In the genomic region with DNA sequence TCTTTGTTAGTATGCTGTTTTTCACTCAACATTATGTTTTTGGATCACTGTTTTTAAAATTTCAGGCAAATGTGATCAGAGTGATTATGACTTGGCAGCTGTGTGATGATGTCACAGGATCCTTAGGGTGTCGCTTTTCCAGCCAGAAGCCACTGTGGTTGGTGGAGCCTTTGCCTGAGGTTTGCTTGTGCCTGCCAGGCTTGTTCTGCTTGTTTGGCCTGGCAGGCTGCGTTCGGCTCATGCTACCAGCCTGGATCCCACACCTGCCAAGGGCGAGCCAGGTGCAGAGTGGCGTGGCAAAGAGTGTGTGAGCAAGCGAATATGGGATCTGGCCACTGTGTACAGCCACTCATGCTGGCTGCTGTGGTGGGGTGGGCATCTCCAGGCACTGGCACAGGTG, we compare ENCODE assay signal across 1 cellular context.
TF ChIP-seq lines count a peak whose summit lies in the region.

No MANE protein-coding gene starts in this region.

TF ChIP-seq in K562, 482 proteins besides CTCF, POLR2A, EP300 and RAD21:
- TF ChIP-seq, protein P1, sequence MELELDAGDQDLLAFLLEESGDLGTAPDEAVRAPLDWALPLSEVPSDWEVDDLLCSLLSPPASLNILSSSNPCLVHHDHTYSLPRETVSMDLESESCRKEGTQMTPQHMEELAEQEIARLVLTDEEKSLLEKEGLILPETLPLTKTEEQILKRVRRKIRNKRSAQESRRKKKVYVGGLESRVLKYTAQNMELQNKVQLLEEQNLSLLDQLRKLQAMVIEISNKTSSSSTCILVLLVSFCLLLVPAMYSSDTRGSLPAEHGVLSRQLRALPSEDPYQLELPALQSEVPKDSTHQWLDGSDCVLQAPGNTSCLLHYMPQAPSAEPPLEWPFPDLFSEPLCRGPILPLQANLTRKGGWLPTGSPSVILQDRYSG (tag; conservative IDR thresholded peaks at IDR 0.05; ENCODE audit: low read depth), result no peak
- TF ChIP-seq ZNF175 (CRISPR knock-in tag; IDR thresholded peaks at IDR 0.05; ENCODE audit: low read depth) (no peak), TARDBP (IDR thresholded peaks at IDR 0.05) (no peak), ETV5 (CRISPR knock-in tag; IDR thresholded peaks at IDR 0.05; ENCODE audit: low read depth) (no peak), JUND (IDR thresholded peaks at IDR 0.05; ENCODE audit: borderline replicate concordance, low read depth, low read length) (no peak), JUND (tag; IDR thresholded peaks at IDR 0.05; ENCODE audit: borderline replicate concordance, low read depth, low read length) (no peak), ZNF57 (CRISPR knock-in tag; IDR thresholded peaks at IDR 0.05) (no peak), HDAC1 (IDR thresholded peaks at IDR 0.05) (no peak), PTRF (tag; IDR thresholded peaks at IDR 0.05) (no peak), ZNF174 (CRISPR knock-in tag; IDR thresholded peaks at IDR 0.05) (no peak), ATF1 (CRISPR knock-in tag; IDR thresholded peaks at IDR 0.05) (no peak), ATF1 (tag; IDR thresholded peaks at IDR 0.05) (0 out of 2 replicates have a peak, but pooled peaks have one; percentile 19), ZNF75A (CRISPR knock-in tag; IDR thresholded peaks at IDR 0.05) (no peak), CHD4 (IDR thresholded peaks at IDR 0.05; ENCODE audit: insufficient read depth, insufficient replicate concordance, low read depth, low read length, poor library complexity, severe bottlenecking) (no peak), SP2 (IDR thresholded peaks at IDR 0.05; ENCODE audit: extremely low read depth, low read depth, low read length, poor library complexity, severe bottlenecking) (no peak), GABPB2 (CRISPR knock-in tag; conservative IDR thresholded peaks at IDR 0.05) (no peak), TBP (optimal IDR thresholded peaks at IDR 0.05; ENCODE audit: low read depth, low read length) (no peak), POLR2AphosphoS2 (IDR thresholded peaks at IDR 0.05; ENCODE audit: low read length) (no peak), MEF2D (tag; conservative IDR thresholded peaks at IDR 0.05; ENCODE audit: low read depth) (no peak), PRPF4 (IDR thresholded peaks at IDR 0.05; ENCODE audit: insufficient read depth, low read depth, low read length, poor library complexity, severe bottlenecking) (no peak), SMARCA4 (IDR thresholded peaks at IDR 0.05) (no peak), ATF7 (IDR thresholded peaks at IDR 0.05) (no peak)
- TF ChIP-seq, protein P2, sequence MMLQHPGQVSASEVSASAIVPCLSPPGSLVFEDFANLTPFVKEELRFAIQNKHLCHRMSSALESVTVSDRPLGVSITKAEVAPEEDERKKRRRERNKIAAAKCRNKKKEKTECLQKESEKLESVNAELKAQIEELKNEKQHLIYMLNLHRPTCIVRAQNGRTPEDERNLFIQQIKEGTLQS (IDR thresholded peaks at IDR 0.05), result peak; percentile 48; the same call in 1 of the 2 replicates
- TF ChIP-seq, protein P2 (CRISPR knock-in tag; conservative IDR thresholded peaks at IDR 0.05), result no peak
- TF ChIP-seq, protein P3, sequence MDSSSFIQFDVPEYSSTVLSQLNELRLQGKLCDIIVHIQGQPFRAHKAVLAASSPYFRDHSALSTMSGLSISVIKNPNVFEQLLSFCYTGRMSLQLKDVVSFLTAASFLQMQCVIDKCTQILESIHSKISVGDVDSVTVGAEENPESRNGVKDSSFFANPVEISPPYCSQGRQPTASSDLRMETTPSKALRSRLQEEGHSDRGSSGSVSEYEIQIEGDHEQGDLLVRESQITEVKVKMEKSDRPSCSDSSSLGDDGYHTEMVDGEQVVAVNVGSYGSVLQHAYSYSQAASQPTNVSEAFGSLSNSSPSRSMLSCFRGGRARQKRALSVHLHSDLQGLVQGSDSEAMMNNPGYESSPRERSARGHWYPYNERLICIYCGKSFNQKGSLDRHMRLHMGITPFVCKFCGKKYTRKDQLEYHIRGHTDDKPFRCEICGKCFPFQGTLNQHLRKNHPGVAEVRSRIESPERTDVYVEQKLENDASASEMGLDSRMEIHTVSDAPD (CRISPR knock-in tag; IDR thresholded peaks at IDR 0.05), result no peak
- TF ChIP-seq, protein P4, sequence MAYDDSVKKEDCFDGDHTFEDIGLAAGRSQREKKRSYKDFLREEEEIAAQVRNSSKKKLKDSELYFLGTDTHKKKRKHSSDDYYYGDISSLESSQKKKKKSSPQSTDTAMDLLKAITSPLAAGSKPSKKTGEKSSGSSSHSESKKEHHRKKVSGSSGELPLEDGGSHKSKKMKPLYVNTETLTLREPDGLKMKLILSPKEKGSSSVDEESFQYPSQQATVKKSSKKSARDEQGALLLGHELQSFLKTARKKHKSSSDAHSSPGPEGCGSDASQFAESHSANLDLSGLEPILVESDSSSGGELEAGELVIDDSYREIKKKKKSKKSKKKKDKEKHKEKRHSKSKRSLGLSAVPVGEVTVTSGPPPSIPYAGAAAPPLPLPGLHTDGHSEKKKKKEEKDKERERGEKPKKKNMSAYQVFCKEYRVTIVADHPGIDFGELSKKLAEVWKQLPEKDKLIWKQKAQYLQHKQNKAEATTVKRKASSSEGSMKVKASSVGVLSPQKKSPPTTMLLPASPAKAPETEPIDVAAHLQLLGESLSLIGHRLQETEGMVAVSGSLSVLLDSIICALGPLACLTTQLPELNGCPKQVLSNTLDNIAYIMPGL (CRISPR knock-in tag; IDR thresholded peaks at IDR 0.05), result no peak
- TF ChIP-seq, protein P5, sequence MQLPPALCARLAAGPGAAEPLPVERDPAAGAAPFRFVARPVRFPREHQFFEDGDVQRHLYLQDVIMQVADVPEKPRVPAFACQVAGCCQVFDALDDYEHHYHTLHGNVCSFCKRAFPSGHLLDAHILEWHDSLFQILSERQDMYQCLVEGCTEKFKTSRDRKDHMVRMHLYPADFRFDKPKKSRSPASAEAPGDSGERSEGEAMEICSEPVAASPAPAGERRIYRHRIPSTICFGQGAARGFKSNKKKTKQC (CRISPR knock-in tag; IDR thresholded peaks at IDR 0.05), result no peak
- TF ChIP-seq, protein P6, sequence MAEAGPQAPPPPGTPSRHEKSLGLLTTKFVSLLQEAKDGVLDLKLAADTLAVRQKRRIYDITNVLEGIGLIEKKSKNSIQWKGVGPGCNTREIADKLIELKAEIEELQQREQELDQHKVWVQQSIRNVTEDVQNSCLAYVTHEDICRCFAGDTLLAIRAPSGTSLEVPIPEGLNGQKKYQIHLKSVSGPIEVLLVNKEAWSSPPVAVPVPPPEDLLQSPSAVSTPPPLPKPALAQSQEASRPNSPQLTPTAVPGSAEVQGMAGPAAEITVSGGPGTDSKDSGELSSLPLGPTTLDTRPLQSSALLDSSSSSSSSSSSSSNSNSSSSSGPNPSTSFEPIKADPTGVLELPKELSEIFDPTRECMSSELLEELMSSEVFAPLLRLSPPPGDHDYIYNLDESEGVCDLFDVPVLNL (CRISPR knock-in tag; IDR thresholded peaks at IDR 0.05; ENCODE audit: low read depth), result 0 out of 2 replicates have a peak, but pooled peaks have one; percentile 49
- TF ChIP-seq, protein P7, sequence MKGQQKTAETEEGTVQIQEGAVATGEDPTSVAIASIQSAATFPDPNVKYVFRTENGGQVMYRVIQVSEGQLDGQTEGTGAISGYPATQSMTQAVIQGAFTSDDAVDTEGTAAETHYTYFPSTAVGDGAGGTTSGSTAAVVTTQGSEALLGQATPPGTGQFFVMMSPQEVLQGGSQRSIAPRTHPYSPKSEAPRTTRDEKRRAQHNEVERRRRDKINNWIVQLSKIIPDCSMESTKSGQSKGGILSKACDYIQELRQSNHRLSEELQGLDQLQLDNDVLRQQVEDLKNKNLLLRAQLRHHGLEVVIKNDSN (CRISPR knock-in tag; IDR thresholded peaks at IDR 0.05), result no peak
TF ChIP-seq in K562: peak in this region for 3.
